ENCODE assay signal across 14 cellular contexts in the genomic region with DNA sequence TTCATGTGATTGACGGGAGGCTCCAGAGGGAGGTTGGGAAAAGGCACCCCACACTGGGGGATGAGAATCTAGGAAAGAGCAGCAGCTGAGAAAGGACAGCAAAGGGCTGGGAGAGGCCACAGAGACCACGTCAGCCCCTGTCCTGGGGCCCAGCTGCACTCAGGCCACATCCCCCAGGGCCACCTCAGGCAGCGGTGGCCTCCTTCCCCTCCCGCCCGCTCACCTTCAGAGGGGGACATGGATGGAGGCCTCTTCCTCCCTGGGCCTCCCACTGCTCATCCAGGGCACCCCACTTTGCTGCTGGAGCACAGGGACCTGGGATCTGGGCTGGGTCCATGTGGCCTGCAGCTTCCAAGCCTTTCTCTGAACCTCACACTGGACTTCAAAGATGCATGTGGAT.
"Had no signal": no experiment of that assay in that cellular context is flagged by ENCODE, and none has a peak within 500 bp of the region (broad histone marks: within the 10 kb centered on the region; RNA-seq: fewer than 3 reads in every experiment).

No MANE protein-coding gene starts in this region.

- ATAC-seq: activated CD4-positive, alpha-beta T cell treated with anti-CD3 and anti-CD28 coated beads for 36 hours; gastrocnemius medialis; stimulated activated effector memory CD8-positive, alpha-beta T cell treated with anti-CD3 and anti-CD28 coated beads, Interleukin-12 subunit alpha, Interleukin-12 subunit beta, amount 100 ng/mL, for 72 hours had no signal

- H3K9me3 Mint-ChIP-seq: activated T-helper 1 cell treated with anti-CD3 and anti-CD28 coated beads, Interleukin-12 subunit alpha, Interleukin-12 subunit beta, Interleukin-2, Interleukin-4 antibody, amounts not matched to agents 30 ng/mL and 10 ng/mL and 1 ng/mL, durations not matched to agents 14 hours and 24 hours and 36 hours; neural crest cell; stimulated activated effector memory CD8-positive, alpha-beta T cell treated with anti-CD3 and anti-CD28 coated beads, Interleukin-12 subunit alpha, Interleukin-12 subunit beta, amount 100 ng/mL, for 72 hours; T-helper 2 cell treated with Interferon-gamma antibody and Interleukin-4, amounts not matched to agents 5 μg/mL and 100 μg/mL, for 36 hours had no signal

- H3K36me3 ChIP-seq: cardiac muscle cell, gastrocnemius medialis, ovary, tibial nerve had no signal

- DNase-seq: activated CD4-positive, alpha-beta T cell treated with anti-CD3 and anti-CD28 coated beads for 36 hours; activated naive CD4-positive, alpha-beta T cell treated with Interleukin-2 at 50 U/mL for 16 hours; cortex of kidney; effector CD8-positive, alpha-beta T cell; gastrocnemius medialis; retina had no signal

- H3K4me3 ChIP-seq: cardiac muscle cell, gastrocnemius medialis, ovary, skin epidermis, tibial nerve had no signal

- H3K27ac Mint-ChIP-seq: activated CD4-positive, alpha-beta T cell treated with anti-CD3 and anti-CD28 coated beads for 36 hours; activated T-helper 1 cell treated with anti-CD3 and anti-CD28 coated beads, Interleukin-12 subunit alpha, Interleukin-12 subunit beta, Interleukin-2, Interleukin-4 antibody, amounts not matched to agents 30 ng/mL and 10 ng/mL and 1 ng/mL, durations not matched to agents 14 hours and 24 hours and 36 hours; T-helper 2 cell treated with Interferon-gamma antibody and Interleukin-4, amounts not matched to agents 5 μg/mL and 100 μg/mL, for 36 hours had no signal

- H3K27me3 Mint-ChIP-seq: activated CD4-positive, alpha-beta T cell treated with anti-CD3 and anti-CD28 coated beads for 36 hours had no signal

- H3K27ac ChIP-seq: cardiac muscle cell, gastrocnemius medialis, ovary, skin epidermis, tibial nerve had no signal

- H3K9me3 ChIP-seq: gastrocnemius medialis, ovary, tibial nerve had no signal

- H3K27me3 ChIP-seq: cardiac muscle cell, gastrocnemius medialis, ovary, tibial nerve had no signal

- H3K4me1 ChIP-seq: gastrocnemius medialis, tibial nerve had no signal

- H3K4me3 Mint-ChIP-seq: activated CD4-positive, alpha-beta T cell treated with anti-CD3 and anti-CD28 coated beads for 36 hours; activated T-helper 1 cell treated with anti-CD3 and anti-CD28 coated beads, Interleukin-12 subunit alpha, Interleukin-12 subunit beta, Interleukin-2, Interleukin-4 antibody, amounts not matched to agents 30 ng/mL and 10 ng/mL and 1 ng/mL, durations not matched to agents 14 hours and 24 hours and 36 hours; neural crest cell; stimulated activated effector memory CD8-positive, alpha-beta T cell treated with anti-CD3 and anti-CD28 coated beads, Interleukin-12 subunit alpha, Interleukin-12 subunit beta, amount 100 ng/mL, for 72 hours; T-helper 2 cell treated with Interferon-gamma antibody and Interleukin-4, amounts not matched to agents 5 μg/mL and 100 μg/mL, for 36 hours had no signal

- H3K36me3 Mint-ChIP-seq: stimulated activated effector memory CD8-positive, alpha-beta T cell treated with anti-CD3 and anti-CD28 coated beads, Interleukin-12 subunit alpha, Interleukin-12 subunit beta, amount 100 ng/mL, for 72 hours had no signal
